ENCODE assay signal across 8 cellular contexts in the genomic region with DNA sequence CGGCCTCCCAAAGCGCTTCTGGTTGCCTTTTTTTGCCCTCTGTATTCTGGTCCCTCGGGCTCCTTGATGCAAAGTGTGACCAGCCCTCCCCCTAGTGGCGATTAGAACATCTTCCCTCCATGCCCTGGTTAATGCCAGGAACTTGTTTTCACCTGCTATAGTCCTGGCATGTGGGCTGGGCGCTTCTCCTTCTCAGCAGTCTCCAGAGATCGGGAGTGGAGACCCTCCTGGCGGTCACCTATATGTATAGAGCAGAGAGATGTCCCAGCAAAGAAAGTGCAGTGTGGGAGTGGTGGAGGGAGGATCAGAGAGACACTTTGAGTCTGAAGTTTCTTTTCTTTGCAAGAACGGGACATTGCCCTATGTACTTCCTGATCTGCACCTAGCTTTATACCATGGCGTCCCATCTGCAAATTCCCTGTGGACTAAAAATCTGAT.
DNase-seq lines count a peak whose midpoint lies in the region; ATAC-seq and TF ChIP-seq lines count a peak whose summit lies in the region.

No MANE protein-coding gene starts in this region.

- CTCF ChIA-PET in activated CD4-positive, alpha-beta T cell treated with anti-CD3 and anti-CD28 coated beads for 36 hours (lab: Charles Lee): interaction anchor here (0.6 to 2.2 kb wide), 5 partner anchors 10 to 388 kb away, joined by 3 to 6 read pairs (median 4); no protein-coding TSS in a partner anchor

- H3K4me3 Mint-ChIP-seq in activated CD4-positive, alpha-beta T cell treated with anti-CD3 and anti-CD28 coated beads for 36 hours: no peak overlapping the region
- peak overlapping the region; percentile 13 for H3K4me3 Mint-ChIP-seq in mesothelial cell of epicardium

- POLR2A ChIA-PET in activated CD4-positive, alpha-beta T cell treated with anti-CD3 and anti-CD28 coated beads for 36 hours (lab: Charles Lee): no interaction called here

- peaks cover 25% of the 10 kb centered on the region for H3K27me3 Mint-ChIP-seq in activated CD4-positive, alpha-beta T cell treated with anti-CD3 and anti-CD28 coated beads for 36 hours
- peaks cover 54% of the 10 kb centered on the region for H3K27me3 Mint-ChIP-seq in mesothelial cell of epicardium (ENCODE audit: low read depth)

- H3K36me3 Mint-ChIP-seq in activated CD4-positive, alpha-beta T cell treated with anti-CD3 and anti-CD28 coated beads for 36 hours (ENCODE audit: low read depth): no peaks in the 10 kb centered on the region
- H3K36me3 Mint-ChIP-seq in mesothelial cell of epicardium: peaks cover 4% of the 10 kb centered on the region

- intact Hi-C loops in activated CD4-positive, alpha-beta T cell treated with anti-CD3 and anti-CD28 coated beads for 36 hours (cut with DNase I, micrococcal nuclease): loop anchor here (1.0 to 5.0 kb wide), 8 partner anchors 166 to 546 kb away; no protein-coding TSS in a partner anchor

- H3K9me3 Mint-ChIP-seq in activated CD4-positive, alpha-beta T cell treated with anti-CD3 and anti-CD28 coated beads for 36 hours (ENCODE audit: low read depth): no peaks in the 10 kb centered on the region
- H3K9me3 Mint-ChIP-seq in mesothelial cell of epicardium: peaks cover 24% of the 10 kb centered on the region

- ATAC-seq in GM19035 (IDR thresholded peaks at IDR 0.05; ENCODE audit: unreplicated experiment) (peak; percentile 96), HG03103 (IDR thresholded peaks at IDR 0.05; ENCODE audit: low read depth, unreplicated experiment) (peak; percentile 98)
- peak; percentile 90 for ATAC-seq in activated CD4-positive, alpha-beta T cell treated with anti-CD3 and anti-CD28 coated beads for 36 hours

- peaks cover 4% of the 10 kb centered on the region for H3K4me1 Mint-ChIP-seq in activated CD4-positive, alpha-beta T cell treated with anti-CD3 and anti-CD28 coated beads for 36 hours
- peaks cover 6% of the 10 kb centered on the region for H3K4me1 Mint-ChIP-seq in mesothelial cell of epicardium

- DNase-seq in CD1c-positive myeloid dendritic cell (ENCODE audit: extremely low spot score): peak; percentile 68
- DNase-seq in NCI-H2171 (lab: John Stamatoyannopoulos, UW): peak; percentile 12
- DNase-seq in activated CD4-positive, alpha-beta T cell treated with anti-CD3 and anti-CD28 coated beads for 36 hours: peak; percentile 75
- peak; percentile 24 for DNase-seq in effector CD8-positive, alpha-beta T cell (lab: John Stamatoyannopoulos, UW)
- peak in 1 of 2 experiments; percentile 42 for DNase-seq in mesothelial cell of epicardium (ENCODE audit: low spot score in 2 of 2, unreplicated experiment in 2 of 2)
- DNase-seq in stimulated activated naive CD4-positive, alpha-beta T cell treated with Interleukin-2 at 50 U/mL for 16 hours (lab: John Stamatoyannopoulos, UW): peak; percentile 4

- TF ChIP-seq CTCF in mesothelial cell of epicardium (IDR thresholded peaks at IDR 0.05; ENCODE audit: unreplicated experiment): peak; percentile 72

- no peak overlapping the region for H3K27ac Mint-ChIP-seq in activated CD4-positive, alpha-beta T cell treated with anti-CD3 and anti-CD28 coated beads for 36 hours
- H3K27ac Mint-ChIP-seq in mesothelial cell of epicardium: no peak overlapping the region
